ENCODE assay signal across 31 cellular contexts in genomic region chr6:149425224-149425623, GRCh38. TPM values are rescaled to one million over a fixed set of nuclear protein-coding genes. Genes with fewer than 3 reads are reported as not detected.
"Had no signal": no experiment of that assay in that cellular context is flagged by ENCODE, and none has a peak within 500 bp of the region (broad histone marks: within the 10 kb centered on the region; RNA-seq: fewer than 3 reads in every experiment).

No MANE protein-coding gene starts in this region.

- ATAC-seq: esophagus mucosa; foreskin keratinocyte; gastroesophageal sphincter; heart right ventricle; left lobe of liver; mucosa of descending colon; natural killer cell treated with Interleukin-12 subunit alpha and Interleukin-12 subunit beta and Interleukin-15 and Interleukin-18, amount 100 ng/mL, for 72 hours; sciatic nerve; stimulated activated naive CD8-positive, alpha-beta T cell treated with anti-CD3 and anti-CD28 coated beads, Interleukin-15, amount 100 ng/mL, for 72 hours had no signal

- H3K4me1 Mint-ChIP-seq: naive B cell had no signal

- H3K4me3 Mint-ChIP-seq: memory B cell; mesothelial cell of epicardium; naive B cell; natural killer cell treated with Interleukin-12 subunit alpha and Interleukin-12 subunit beta and Interleukin-15 and Interleukin-18, amount 100 ng/mL, for 72 hours; neural crest cell; stimulated activated naive CD8-positive, alpha-beta T cell treated with anti-CD3 and anti-CD28 coated beads, Interleukin-15, amount 100 ng/mL, for 72 hours had no signal

- DNase-seq: caudate nucleus; cerebellar nuclear complex; cortex of kidney; dorsolateral prefrontal cortex; effector CD4-positive, alpha-beta T cell; foreskin keratinocyte; glutamatergic neuron; heart right ventricle; hippocampal formation; mucosa of descending colon; naive B cell; nucleus accumbens; stimulated activated naive CD4-positive, alpha-beta T cell; stimulated activated naive CD8-positive, alpha-beta T cell treated with anti-CD3 and anti-CD28 coated beads, Interleukin-15, amount 100 ng/mL, for 72 hours; transverse colon had no signal

- H3K27ac ChIP-seq: epithelial cell of prostate, foreskin keratinocyte, gastroesophageal sphincter, heart right ventricle, prostate gland, right atrium auricular region, suprapubic skin, transverse colon had no signal

- H3K9me3 ChIP-seq: gastroesophageal sphincter, heart right ventricle, mucosa of descending colon, prostate gland, right atrium auricular region, suprapubic skin, transverse colon had no signal

- H3K36me3 Mint-ChIP-seq: memory B cell; mesothelial cell of epicardium; naive B cell; natural killer cell treated with Interleukin-12 subunit alpha and Interleukin-12 subunit beta and Interleukin-15 and Interleukin-18, amount 100 ng/mL, for 72 hours had no signal

- H3K27me3 Mint-ChIP-seq: stimulated activated naive CD8-positive, alpha-beta T cell treated with anti-CD3 and anti-CD28 coated beads, Interleukin-15, amount 100 ng/mL, for 72 hours had no signal

- H3K4me3 ChIP-seq: dorsolateral prefrontal cortex, gastroesophageal sphincter, heart right ventricle, lung, mucosa of descending colon, prostate gland, right atrium auricular region, suprapubic skin, transverse colon had no signal

- H3K27ac Mint-ChIP-seq: memory B cell; mesothelial cell of epicardium; natural killer cell treated with Interleukin-12 subunit alpha and Interleukin-12 subunit beta and Interleukin-15 and Interleukin-18, amount 100 ng/mL, for 72 hours had no signal

- H3K9me3 Mint-ChIP-seq: memory B cell; mesothelial cell of epicardium; naive B cell; natural killer cell treated with Interleukin-12 subunit alpha and Interleukin-12 subunit beta and Interleukin-15 and Interleukin-18, amount 100 ng/mL, for 72 hours; neural crest cell; stimulated activated naive CD8-positive, alpha-beta T cell treated with anti-CD3 and anti-CD28 coated beads, Interleukin-15, amount 100 ng/mL, for 72 hours had no signal

- H3K36me3 ChIP-seq: gastroesophageal sphincter, heart right ventricle, prostate gland, right atrium auricular region, suprapubic skin, transverse colon had no signal

- H3K27me3 ChIP-seq: dorsolateral prefrontal cortex, foreskin keratinocyte, gastroesophageal sphincter, right atrium auricular region, suprapubic skin, transverse colon had no signal

- H3K4me1 ChIP-seq: foreskin keratinocyte, prostate gland, right atrium auricular region, suprapubic skin had no signal

RNA-seq across cellular contexts. Expression of gene SUMO4, which starts 25.2 kb away (rescaled TPM):
- polyA plus RNA-seq: fibroblast of lung, urinary bladder had no signal

RNA-seq across cellular contexts. Expression of gene ZC3H12D, which starts 59.6 kb away (rescaled TPM):
- total RNA-seq: osteocyte had no signal
- polyA plus RNA-seq: foreskin keratinocyte had no signal
